ENCODE assay signal across 20 cellular contexts in genomic region chr17:69709441-69709840, GRCh38.
"Had no signal": no experiment of that assay in that cellular context is flagged by ENCODE, and none has a peak within 500 bp of the region (broad histone marks: within the 10 kb centered on the region; RNA-seq: fewer than 3 reads in every experiment).

No MANE protein-coding gene starts in this region.

- DNase-seq: activated CD4-positive, alpha-beta T cell treated with anti-CD3 and anti-CD28 coated beads for 48 hours; activated naive CD4-positive, alpha-beta T cell treated with anti-CD3 and anti-CD28 coated beads for 36 hours; adrenal gland; effector CD4-positive, alpha-beta T cell; head of caudate nucleus; kidney; midbrain; ovary; psoas muscle; right cardiac atrium; small intestine; stimulated activated CD4-positive, alpha-beta T cell treated with anti-CD3 and anti-CD28 coated beads, Interleukin-15, amount 100 ng/mL, for 24 hours; stimulated activated CD4-positive, alpha-beta T cell treated with anti-CD3 and anti-CD28 coated beads, Interleukin-2, amount 100 ng/mL, for 48 hours; T-helper 17 cell; thyroid gland had no signal

- ATAC-seq: left lobe of liver, psoas muscle, right cardiac atrium, T-helper 17 cell, WTC11 had no signal

- H3K36me3 ChIP-seq: adrenal gland, ovary, SJSA1, thyroid gland had no signal

- H3K4me1 Mint-ChIP-seq: WTC11 had no signal

- H3K36me3 Mint-ChIP-seq: WTC11 had no signal

- H3K27me3 ChIP-seq: adrenal gland, ovary, SJSA1, thyroid gland had no signal

- H3K9me3 Mint-ChIP-seq: activated naive CD4-positive, alpha-beta T cell treated with anti-CD3 and anti-CD28 coated beads for 36 hours; activated T-helper 1 cell treated with anti-CD3 and anti-CD28 coated beads, Interleukin-12 subunit alpha, Interleukin-12 subunit beta, Interleukin-2, Interleukin-4 antibody, amounts not matched to agents 30 ng/mL and 10 ng/mL and 1 ng/mL, durations not matched to agents 14 hours and 24 hours and 36 hours; neural crest cell; WTC11 had no signal

- H3K27ac ChIP-seq: adrenal gland, ovary, psoas muscle, SJSA1, thyroid gland had no signal

- H3K4me3 ChIP-seq: adrenal gland, ovary, psoas muscle, SJSA1, thyroid gland had no signal

- H3K4me3 Mint-ChIP-seq: activated naive CD4-positive, alpha-beta T cell treated with anti-CD3 and anti-CD28 coated beads for 36 hours; activated T-helper 1 cell treated with anti-CD3 and anti-CD28 coated beads, Interleukin-12 subunit alpha, Interleukin-12 subunit beta, Interleukin-2, Interleukin-4 antibody, amounts not matched to agents 30 ng/mL and 10 ng/mL and 1 ng/mL, durations not matched to agents 14 hours and 24 hours and 36 hours; neural crest cell; T-helper 17 cell; WTC11 had no signal

- H3K9me3 ChIP-seq: adrenal gland, ovary, psoas muscle, SJSA1, thyroid gland had no signal

- H3K27ac Mint-ChIP-seq: activated naive CD4-positive, alpha-beta T cell treated with anti-CD3 and anti-CD28 coated beads for 36 hours; activated T-helper 1 cell treated with anti-CD3 and anti-CD28 coated beads, Interleukin-12 subunit alpha, Interleukin-12 subunit beta, Interleukin-2, Interleukin-4 antibody, amounts not matched to agents 30 ng/mL and 10 ng/mL and 1 ng/mL, durations not matched to agents 14 hours and 24 hours and 36 hours; T-helper 17 cell; WTC11 had no signal
